8 cellular contexts compared by ENCODE assay signal in genomic region chr12:6866920-6867406, GRCh38. TPM values are rescaled to one million over a fixed set of nuclear protein-coding genes. Genes with fewer than 3 reads are reported as not detected.
DNase-seq lines count a peak whose midpoint lies in the region; ATAC-seq, FAIRE-seq and TF ChIP-seq lines count a peak whose summit lies in the region.

No MANE protein-coding gene starts in this region.

- H2BK12ac ChIP-seq in H1 (ENCODE audit: low read depth, low read length) = peak overlapping the region; percentile 78; the same call in 1 of the 2 replicates

- 10% methylated on average over 24 of the region's 32 CpGs; no CpG with 5 or more reads in 1 of the 2 experiments for WGBS in H1 (ENCODE audit: extremely low coverage in 1 of 2, insufficient coverage in 1 of 2, insufficient read length in 1 of 2, insufficient replicate concordance in 2 of 2, low coverage in 1 of 2, low lambda C conversion rate in 2 of 2, missing lambda C conversion rate in 1 of 2), 2 experiments

- H2BK20ac ChIP-seq in H1 (ENCODE audit: low read length) = no peak overlapping the region

- H3K27ac Mint-ChIP-seq in Calu3 (ENCODE audit: unreplicated experiment) = peak overlapping the region; percentile 91
- H3K27ac Mint-ChIP-seq in naive B cell = peak overlapping the region in 5 of 6 donors; percentile 18 to 94 (median 67)

- H3K4me1 ChIP-seq in OCI-LY1 (ENCODE audit: insufficient read depth, low read length, severe bottlenecking) (peaks cover 45% of the 10 kb centered on the region), H1 (replicated peaks in 1 of 4; ENCODE audit: control insufficient read depth in 3 of 4, insufficient read depth in 4 of 4, low read length in 3 of 4) (peaks cover 7 to 45% (median 24%) of the 10 kb centered on the region in 4 experiments)

- H3K36me3 ChIP-seq in OCI-LY1 (ENCODE audit: insufficient read depth, low read length) = peaks cover 82% of the 10 kb centered on the region
- H3K36me3 ChIP-seq in H1 (ENCODE audit: control insufficient read depth in 2 of 4, insufficient read depth in 4 of 4, low read length in 3 of 4) = peaks cover 12 to 56% (median 30%) of the 10 kb centered on the region in 4 experiments

- CTCF ChIA-PET in Calu3 (lab: Charles Lee) (interaction anchor here (0.7 to 1.0 kb wide), 3 partner anchors 15 to 571 kb away, joined by 4 to 6 read pairs (median 5); partner anchors contain the start of gene USP5), H1 (lab: Charles Lee; ENCODE audit: partially characterized antibody) (interaction anchor here (0.7 to 10.4 kb wide), 11 partner anchors 11 to 244 kb away, joined by 3 to 216 read pairs (median 4); partner anchors contain the start of genes C12orf57, RNU7-1 and USP5)

- H3K4me2 ChIP-seq in OCI-LY1 (ENCODE audit: low read length) (peak overlapping the region; percentile 99), H1 (ENCODE audit: insufficient read depth in 1 of 2, low read depth in 2 of 2, low read length in 2 of 2) (peak overlapping the region; percentile 89 to 94)

- no peak overlapping the region for H2AK5ac ChIP-seq in H1 (ENCODE audit: low read depth, low read length)

- H2BK5ac ChIP-seq in H1 (ENCODE audit: low read depth, low read length) = peak overlapping the region; percentile 47; the same call in 1 of the 2 replicates

- H3K36me3 Mint-ChIP-seq in Calu3 (ENCODE audit: insufficient read depth, unreplicated experiment) (peaks cover 75% of the 10 kb centered on the region), naive B cell (peaks cover 7 to 17% of the 10 kb centered on the region in 2 donors)

- H3K9me3 Mint-ChIP-seq in Calu3 (ENCODE audit: low read depth, unreplicated experiment) = no peaks in the 10 kb centered on the region
- H3K9me3 Mint-ChIP-seq in naive B cell = no peaks in the 10 kb centered on the region

- H4K8ac ChIP-seq in H1 (ENCODE audit: extremely low read depth, insufficient read depth, low read length) = no peak overlapping the region; the same call in 1 of the 2 replicates

- ATAC-seq in GM21619 (IDR thresholded peaks at IDR 0.05; ENCODE audit: unreplicated experiment) = peak; percentile 7
- peak; percentile 3 to 13 for ATAC-seq in naive B cell (ENCODE audit: low read depth in 2 of 2)

- peak overlapping the region; percentile 94 for H3K18ac ChIP-seq in H1 (ENCODE audit: extremely low read depth, low read length)

- H3K23me2 ChIP-seq in H1 (ENCODE audit: low read depth, low read length) = peaks cover 14% of the 10 kb centered on the region

- intact Hi-C loops in Calu3 (cut with micrococcal nuclease; ENCODE audit: unreplicated experiment) = loop anchor here (5.0 kb wide), 2 partner anchors 60 to 75 kb away; partner anchors contain the start of genes ATN1, C12orf57 and RNU7-1

- H3K56ac ChIP-seq in H1 (replicated peaks; ENCODE audit: insufficient read length, low read depth, low read length) = peak overlapping the region; percentile 65

- H3K23ac ChIP-seq in H1 (ENCODE audit: insufficient read length) = no peak overlapping the region

- H4K91ac ChIP-seq in H1 (replicated peaks; ENCODE audit: insufficient read length, low read length) = peak overlapping the region; percentile 48

- no peak for TF ChIP-seq POLR2A in H1 (IDR thresholded peaks at IDR 0.05; ENCODE audit: control extremely low read depth in 1 of 2, low read depth in 2 of 2, low read length in 2 of 2)

- H3K4me3 ChIP-seq in OCI-LY1 (ENCODE audit: low read depth, low read length, poor library complexity, severe bottlenecking) = peak overlapping the region; percentile 91
- H3K4me3 ChIP-seq in H1 (ENCODE audit: extremely low read depth in 1 of 4, insufficient read depth in 2 of 4, low read depth in 3 of 4, low read length in 4 of 4) = peak overlapping the region; percentile 40 to 98 (median 67)

- H4K20me1 ChIP-seq in OCI-LY1 (ENCODE audit: insufficient read depth, low read length) = peaks cover 3% of the 10 kb centered on the region; the same call in 1 of the 2 replicates
- peaks cover 22 to 27% of the 10 kb centered on the region in 2 experiments for H4K20me1 ChIP-seq in H1 (replicated peaks in 1 of 2; ENCODE audit: control insufficient read depth in 1 of 2, insufficient read depth in 2 of 2, low read length in 2 of 2)

- no peaks in the 10 kb centered on the region for H3K9me2 ChIP-seq in OCI-LY1 (ENCODE audit: low read depth, low read length)

- no peak for TF ChIP-seq RAD21 in H1 (IDR thresholded peaks at IDR 0.05 in 1 of 2, conservative IDR thresholded peaks at IDR 0.05 in 1 of 2; ENCODE audit: low read depth in 2 of 2, low read length in 2 of 2)

- no peak overlapping the region for H2AFZ ChIP-seq in OCI-LY1 (ENCODE audit: low read length)
- no peak overlapping the region for H2AFZ ChIP-seq in H1 (ENCODE audit: low read length)

- no peak overlapping the region for H2BK120ac ChIP-seq in H1 (replicated peaks; ENCODE audit: low read depth, low read length)

- H3K27me3 Mint-ChIP-seq in Calu3 (ENCODE audit: unreplicated experiment) (no peaks in the 10 kb centered on the region), naive B cell (no peaks in the 10 kb centered on the region)

- H3K4ac ChIP-seq in H1 (replicated peaks; ENCODE audit: insufficient read length, low read depth, low read length) = peak overlapping the region; percentile 57

- peaks cover 12% of the 10 kb centered on the region for H3F3A ChIP-seq in OCI-LY1 (ENCODE audit: insufficient read depth, low read length)

- H3K27me3 ChIP-seq in OCI-LY1 (ENCODE audit: insufficient read depth, low read length) = no peaks in the 10 kb centered on the region
- no peaks in the 10 kb centered on the region for H3K27me3 ChIP-seq in H1 (replicated peaks in 1 of 4; ENCODE audit: control insufficient read depth in 3 of 4, extremely low read depth in 1 of 4, insufficient read depth in 3 of 4, low read length in 3 of 4)

- H3K4me3 Mint-ChIP-seq in Calu3 (ENCODE audit: low read depth, unreplicated experiment) (peak overlapping the region; percentile 88), naive B cell (peak overlapping the region; percentile 81 to 98 (median 92))

- H3K9me3 ChIP-seq in OCI-LY1 (ENCODE audit: low read length) (no peaks in the 10 kb centered on the region), H1 (ENCODE audit: insufficient read depth in 2 of 2, low read depth in 1 of 2, low read length in 1 of 2) (no peaks in the 10 kb centered on the region)

- peak overlapping the region; percentile 70 for H3K27ac ChIP-seq in OCI-LY1 (ENCODE audit: low read depth, low read length, poor library complexity, severe bottlenecking)
- no peak overlapping the region; the same call in 1 of the 2 replicates for H3K27ac ChIP-seq in H1 (ENCODE audit: low read depth, low read length)

- peaks cover 8% of the 10 kb centered on the region for H3K79me2 ChIP-seq in OCI-LY1 (ENCODE audit: insufficient read depth, low read length)
- H3K79me2 ChIP-seq in H1 (ENCODE audit: control insufficient read depth in 1 of 2, insufficient read depth in 2 of 2, low read length in 2 of 2) = peaks cover 0 to 22% of the 10 kb centered on the region in 2 experiments; a peak in 2 of 4 replicates

- peak overlapping the region; percentile 88; the same call in 1 of the 2 replicates for H2BK15ac ChIP-seq in H1 (ENCODE audit: low read length)

- TF ChIP-seq CTCF in Calu3 (IDR thresholded peaks at IDR 0.05; ENCODE audit: unreplicated experiment) (no peak), OCI-LY1 (IDR thresholded peaks at IDR 0.05; ENCODE audit: low read length) (no peak), H1 (IDR thresholded peaks at IDR 0.05; ENCODE audit: control extremely low read depth in 1 of 3, insufficient read depth in 1 of 3, low read depth in 1 of 3, low read length in 3 of 3) (no peak)

- H4K5ac ChIP-seq in H1 (ENCODE audit: insufficient read length, low read depth, low read length) = peak overlapping the region; percentile 34

- no peak overlapping the region for H3K14ac ChIP-seq in H1 (ENCODE audit: insufficient read length)

- TF ChIP-seq EP300 in H1 (IDR thresholded peaks at IDR 0.05; ENCODE audit: borderline replicate concordance in 1 of 2, low read depth in 2 of 2, low read length in 2 of 2) = no peak

- POLR2A ChIA-PET in H1 (lab: Charles Lee; ENCODE audit: partially characterized antibody) = interaction anchor here (0.7 to 18.9 kb wide), 33 partner anchors 8 to 333 kb away, joined by 3 to 588 read pairs (median 6); partner anchors contain the start of genes ATN1, C12orf57, CDCA3 and COPS7A

- peak; percentile 17 for DNase-seq in Calu3
- peak in 1 of 2 experiments; percentile 86 for DNase-seq in H1 (ENCODE audit: low read depth in 1 of 2, low spot score in 2 of 2)
- DNase-seq in naive B cell = no peak
- no peak for DNase-seq in inferior parietal cortex (ENCODE audit: extremely low spot score)
- DNase-seq in NCI-H2171 (lab: John Stamatoyannopoulos, UW) = no peak
- no peak for DNase-seq in activated gamma-delta T cell treated with Interleukin-2 at 50 U/mL for 16 hours

- H3K79me1 ChIP-seq in H1 (ENCODE audit: low read depth, low read length) = 0 out of 2 replicates have a peak, but pooled peaks cover 4% of the 10 kb centered on the region

- peak overlapping the region; percentile 60; the same call in 1 of the 2 replicates for H3K9ac ChIP-seq in OCI-LY1 (ENCODE audit: low read length)
- H3K9ac ChIP-seq in H1 (replicated peaks in 1 of 4; ENCODE audit: extremely low read depth in 1 of 4, low read depth in 3 of 4, low read length in 3 of 4) = peak overlapping the region in 3 of 4 experiments; percentile 35 to 66 (median 53); a peak in 5 of 7 replicates

- BruUV-seq in Calu3 (replicated peaks; lab: Mats Ljungman, UMichigan) = no TSS peak

- no peak for FAIRE-seq in H1 (lab: Jason Lieb, UNC)

- H3K4me1 Mint-ChIP-seq in Calu3 (ENCODE audit: low read depth, unreplicated experiment) (peaks cover 37% of the 10 kb centered on the region), naive B cell (peaks cover 28 to 47% (median 35%) of the 10 kb centered on the region in 3 donors)

RNA-seq across cellular contexts. Expression of gene TPI1, which starts 0.4 kb away (rescaled TPM):
- total RNA-seq in Calu3 (2022) = 608 and 639 TPM in 2 replicates
- 902 and 910 TPM in 2 replicates for total RNA-seq in H1 (2021; fragmentation: NEBNext Ultra II Directional; extraction: Animal tissue kit (Norgen Biotek cat#: 25700))
- polyA plus RNA-seq in H1 (2011; rRNA removed) = 2,591 and 3,018 TPM in 2 replicates
- 1,965 TPM for polyA plus RNA-seq in H1 (2011; cell fraction: cytosol; rRNA removed)
- 2,364 TPM for polyA plus RNA-seq in H1 (2011; cell fraction: nucleus; rRNA removed)
- 941 to 1,281 TPM (median 1,168 TPM) in 4 replicates for polyA plus RNA-seq in H1 (2012, experiment 1 of 2)
- polyA plus RNA-seq in H1 (2012, experiment 2 of 2) = 1,637 TPM
- 844 TPM for polyA plus RNA-seq in H1 (2013, experiment 1 of 2)
- polyA plus RNA-seq in H1 (2013, experiment 2 of 2) = 780 TPM
- polyA minus RNA-seq in H1 (2011; rRNA and poly(A)+ RNA removed) = 2,114 and 2,462 TPM in 2 replicates
- polyA minus RNA-seq in H1 (2011; cell fraction: cytosol; rRNA and poly(A)+ RNA removed) = 467 TPM
- polyA minus RNA-seq in H1 (2011; cell fraction: nucleus; rRNA and poly(A)+ RNA removed) = 555 TPM
- 100 to 1,000 TPM; 294 to 712 (median 357) TPM for polyA plus RNA-seq in naive B cell (ENCODE audit: low read depth in 6 of 6)

RNA-seq across cellular contexts. Expression of gene SPSB2, which starts 6.1 kb away (rescaled TPM):
- total RNA-seq in Calu3 (2022) = 18.0 and 21.5 TPM in 2 replicates
- 13.0 and 13.9 TPM in 2 replicates for total RNA-seq in H1 (2021; fragmentation: NEBNext Ultra II Directional; extraction: Animal tissue kit (Norgen Biotek cat#: 25700))
- polyA plus RNA-seq in H1 (2011; rRNA removed) = 23.2 and 31.6 TPM in 2 replicates
- 24.2 TPM for polyA plus RNA-seq in H1 (2011; cell fraction: cytosol; rRNA removed)
- polyA plus RNA-seq in H1 (2011; cell fraction: nucleus; rRNA removed) = 22.2 TPM
- polyA plus RNA-seq in H1 (2012, experiment 1 of 2) = 9.9 to 18.8 TPM (median 17.2 TPM) in 4 replicates
- polyA plus RNA-seq in H1 (2012, experiment 2 of 2) = 15.5 TPM
- 7.8 TPM for polyA plus RNA-seq in H1 (2013, experiment 1 of 2)
- 7.7 TPM for polyA plus RNA-seq in H1 (2013, experiment 2 of 2)
- 4.0 and 5.7 TPM in 2 replicates for polyA minus RNA-seq in H1 (2011; rRNA and poly(A)+ RNA removed)
- 7.4 TPM for polyA minus RNA-seq in H1 (2011; cell fraction: cytosol; rRNA and poly(A)+ RNA removed)
- polyA minus RNA-seq in H1 (2011; cell fraction: nucleus; rRNA and poly(A)+ RNA removed) = 9.1 TPM
- polyA plus RNA-seq in naive B cell (ENCODE audit: low read depth in 6 of 6) = 10 to 100 TPM in 2 of 6 donors, 1 to 10 TPM in 4; 7.9 to 15.5 (median 8.9) TPM

RNA-seq across cellular contexts. Expression of gene USP5, which starts 15.0 kb away (rescaled TPM):
- total RNA-seq in Calu3 (2022) = 126 and 128 TPM in 2 replicates
- 148 and 159 TPM in 2 replicates for total RNA-seq in H1 (2021; fragmentation: NEBNext Ultra II Directional; extraction: Animal tissue kit (Norgen Biotek cat#: 25700))
- polyA plus RNA-seq in H1 (2011; rRNA removed) (66.5 and 83.9 TPM in 2 replicates), naive B cell (ENCODE audit: low read depth in 6 of 6) (10 to 100 TPM; 28.5 to 45.1 (median 35.4) TPM)
- 90.3 TPM for polyA plus RNA-seq in H1 (2011; cell fraction: cytosol; rRNA removed)
- polyA plus RNA-seq in H1 (2011; cell fraction: nucleus; rRNA removed) = 161 TPM
- polyA plus RNA-seq in H1 (2012, experiment 1 of 2) = 75.8 to 102 TPM (median 96.4 TPM) in 4 replicates
- polyA plus RNA-seq in H1 (2012, experiment 2 of 2) = 103 TPM
- 86.0 TPM for polyA plus RNA-seq in H1 (2013, experiment 1 of 2)
- polyA plus RNA-seq in H1 (2013, experiment 2 of 2) = 70.7 TPM
- polyA minus RNA-seq in H1 (2011; rRNA and poly(A)+ RNA removed) = 132 and 136 TPM in 2 replicates
- 57.0 TPM for polyA minus RNA-seq in H1 (2011; cell fraction: cytosol; rRNA and poly(A)+ RNA removed)
- polyA minus RNA-seq in H1 (2011; cell fraction: nucleus; rRNA and poly(A)+ RNA removed) = 43.7 TPM

RNA-seq across cellular contexts. Expression of gene CDCA3, which starts 15.9 kb away (rescaled TPM):
- 47.9 and 57.1 TPM in 2 replicates for total RNA-seq in Calu3 (2022)
- total RNA-seq in H1 (2021; fragmentation: NEBNext Ultra II Directional; extraction: Animal tissue kit (Norgen Biotek cat#: 25700)) = 47.4 and 47.7 TPM in 2 replicates
- polyA plus RNA-seq in H1 (2011; rRNA removed) (71.2 and 77.0 TPM in 2 replicates), naive B cell (ENCODE audit: low read depth in 6 of 6) (1 to 10 TPM in 1 of 6 donors, under 1 TPM in 3, not detected in 2; 0.74 to 1.0 (median 0.89) TPM)
- polyA plus RNA-seq in H1 (2011; cell fraction: cytosol; rRNA removed) = 75.6 TPM
- 85.8 TPM for polyA plus RNA-seq in H1 (2011; cell fraction: nucleus; rRNA removed)
- polyA plus RNA-seq in H1 (2012, experiment 1 of 2) = 46.7 to 59.8 TPM (median 55.0 TPM) in 4 replicates
- 40.3 TPM for polyA plus RNA-seq in H1 (2012, experiment 2 of 2)
- 51.4 TPM for polyA plus RNA-seq in H1 (2013, experiment 1 of 2)
- 48.1 TPM for polyA plus RNA-seq in H1 (2013, experiment 2 of 2)
- polyA minus RNA-seq in H1 (2011; rRNA and poly(A)+ RNA removed) = 21.4 and 28.2 TPM in 2 replicates
- 27.6 TPM for polyA minus RNA-seq in H1 (2011; cell fraction: cytosol; rRNA and poly(A)+ RNA removed)
- 55.8 TPM for polyA minus RNA-seq in H1 (2011; cell fraction: nucleus; rRNA and poly(A)+ RNA removed)

RNA-seq across cellular contexts. Expression of gene GNB3, which starts 26.2 kb away (rescaled TPM):
- total RNA-seq in Calu3 (2022) = not detected in 2 replicates
- 9.0 and 9.9 TPM in 2 replicates for total RNA-seq in H1 (2021; fragmentation: NEBNext Ultra II Directional; extraction: Animal tissue kit (Norgen Biotek cat#: 25700))
- polyA plus RNA-seq in H1 (2011; rRNA removed) (9.9 and 13.9 TPM in 2 replicates), naive B cell (ENCODE audit: low read depth in 6 of 6) (not detected)
- 12.7 TPM for polyA plus RNA-seq in H1 (2011; cell fraction: cytosol; rRNA removed)
- 82.1 TPM for polyA plus RNA-seq in H1 (2011; cell fraction: nucleus; rRNA removed)
- 10.9 to 15.6 TPM (median 13.3 TPM) in 4 replicates for polyA plus RNA-seq in H1 (2012, experiment 1 of 2)
- 7.5 TPM for polyA plus RNA-seq in H1 (2012, experiment 2 of 2)
- 5.5 TPM for polyA plus RNA-seq in H1 (2013, experiment 1 of 2)
- polyA plus RNA-seq in H1 (2013, experiment 2 of 2) = 4.9 TPM
- 5.6 and 5.7 TPM in 2 replicates for polyA minus RNA-seq in H1 (2011; rRNA and poly(A)+ RNA removed)
- polyA minus RNA-seq in H1 (2011; cell fraction: cytosol; rRNA and poly(A)+ RNA removed) = 6.0 TPM
- polyA minus RNA-seq in H1 (2011; cell fraction: nucleus; rRNA and poly(A)+ RNA removed) = 17.2 TPM
